In genomic region chr1:230072296-230072695, GRCh38 we compare ENCODE assay signal across 21 cellular contexts. TPM values are rescaled to one million over a fixed set of nuclear protein-coding genes. Genes with fewer than 3 reads are reported as not detected.
DNase-seq lines count a peak whose midpoint lies in the region; ATAC-seq and TF ChIP-seq lines count a peak whose summit lies in the region.
"Had no signal": no experiment of that assay in that cellular context is flagged by ENCODE, and none has a peak within 500 bp of the region (broad histone marks: within the 10 kb centered on the region; RNA-seq: fewer than 3 reads in every experiment).

No MANE protein-coding gene starts in this region.

- H3K9me2 ChIP-seq in PC-3 (replicated peaks; ENCODE audit: low read length) = no peaks in the 10 kb centered on the region

- peak overlapping the region in 9 of 11 experiments; percentile 15 to 99 (median 70); a peak in 15 of 22 replicates for H3K4me2 ChIP-seq in BLaER1 treated with 17β-estradiol and CSF1 and Interleukin-3, amounts not matched to agents 10 nM and 100 nM
- peak overlapping the region; percentile 77 for H3K4me2 ChIP-seq in PC-3 (ENCODE audit: low read length)

- H3K9me3 Mint-ChIP-seq in osteocyte (ENCODE audit: unreplicated experiment) (no peaks in the 10 kb centered on the region), natural killer cell (no peaks in the 10 kb centered on the region)
- H3K9me3 Mint-ChIP-seq: activated T-helper 1 cell treated with anti-CD3 and anti-CD28 coated beads, Interleukin-12 subunit alpha, Interleukin-12 subunit beta, Interleukin-2, Interleukin-4 antibody, amounts not matched to agents 30 ng/mL and 10 ng/mL and 1 ng/mL, durations not matched to agents 14 hours and 24 hours and 36 hours; CD8-positive, alpha-beta T cell; H9; memory B cell; naive thymus-derived CD4-positive, alpha-beta T cell had no signal

- no peak overlapping the region for H3K4me3 Mint-ChIP-seq in osteocyte (ENCODE audit: unreplicated experiment)
- H3K4me3 Mint-ChIP-seq in natural killer cell = no peak overlapping the region
- H3K4me3 Mint-ChIP-seq: activated naive CD8-positive, alpha-beta T cell; activated T-helper 1 cell treated with anti-CD3 and anti-CD28 coated beads, Interleukin-12 subunit alpha, Interleukin-12 subunit beta, Interleukin-2, Interleukin-4 antibody, amounts not matched to agents 30 ng/mL and 10 ng/mL and 1 ng/mL, durations not matched to agents 14 hours and 24 hours and 36 hours; CD8-positive, alpha-beta T cell; H9; memory B cell; naive thymus-derived CD4-positive, alpha-beta T cell had no signal

- H3K4me3 ChIP-seq in BLaER1 treated with 17β-estradiol and CSF1 and Interleukin-3, amounts not matched to agents 10 nM and 100 nM = no peak overlapping the region
- H3K4me3 ChIP-seq in LNCaP clone FGC (ENCODE audit: low read depth, low read length) (no peak overlapping the region), PC-3 (ENCODE audit: low read length) (no peak overlapping the region)
- H3K4me3 ChIP-seq: esophagus muscularis mucosa had no signal

- BruUV-seq in PC-3 (replicated peaks; lab: Mats Ljungman, UMichigan) = no TSS peak

- H3K27me3 ChIP-seq in BLaER1 treated with 17β-estradiol and CSF1 and Interleukin-3, amounts not matched to agents 10 nM and 100 nM = no peaks in the 10 kb centered on the region
- no peaks in the 10 kb centered on the region for H3K27me3 ChIP-seq in PC-3 (ENCODE audit: low read length)
- H3K27me3 ChIP-seq: esophagus muscularis mucosa had no signal

- CTCF ChIA-PET in PC-3 (lab: Charles Lee) = no interaction called here

- DNase-seq in LNCaP clone FGC (ENCODE audit: low read depth) (peak; percentile 86), PC-3 (no peak), osteocyte (ENCODE audit: extremely low spot score, unreplicated experiment) (peak; percentile 25), natural killer cell (no peak), pons (ENCODE audit: low spot score) (no peak), RKO (ENCODE audit: low spot score) (no peak)
- DNase-seq: effector memory CD4-positive, alpha-beta T cell; H9; kidney glomerular epithelial cell; naive thymus-derived CD4-positive, alpha-beta T cell; NCI-H1436 treated with DMSO at 0.1 percent for 48 hours; NCI-H446 treated with DMSO at 0.1 percent for 48 hours; stimulated activated naive CD4-positive, alpha-beta T cell had no signal

- H3K36me3 Mint-ChIP-seq in osteocyte (ENCODE audit: unreplicated experiment) = no peaks in the 10 kb centered on the region
- H3K36me3 Mint-ChIP-seq in natural killer cell = no peaks in the 10 kb centered on the region

- H3K27ac Mint-ChIP-seq in osteocyte (ENCODE audit: unreplicated experiment) = peak overlapping the region; percentile 85
- H3K27ac Mint-ChIP-seq in natural killer cell = no peak overlapping the region
- H3K27ac Mint-ChIP-seq: activated T-helper 1 cell treated with anti-CD3 and anti-CD28 coated beads, Interleukin-12 subunit alpha, Interleukin-12 subunit beta, Interleukin-2, Interleukin-4 antibody, amounts not matched to agents 30 ng/mL and 10 ng/mL and 1 ng/mL, durations not matched to agents 14 hours and 24 hours and 36 hours; CD8-positive, alpha-beta T cell; memory B cell had no signal

- H3K36me3 ChIP-seq in BLaER1 treated with 17β-estradiol and CSF1 and Interleukin-3, amounts not matched to agents 10 nM and 100 nM = peaks cover 0 to 36% (median 12%) of the 10 kb centered on the region in 11 experiments; a peak in 14 of 22 replicates
- peaks cover 15% of the 10 kb centered on the region for H3K36me3 ChIP-seq in PC-3 (ENCODE audit: low read depth, low read length)

- H3K79me2 ChIP-seq in PC-3 (ENCODE audit: low read length) = peaks cover 99% of the 10 kb centered on the region

- H3K4me1 ChIP-seq in BLaER1 treated with 17β-estradiol and CSF1 and Interleukin-3, amounts not matched to agents 10 nM and 100 nM = peaks cover 50 to 89% (median 83%) of the 10 kb centered on the region in 10 experiments
- H3K4me1 ChIP-seq in PC-3 (ENCODE audit: insufficient read depth, low read length) = peaks cover 64% of the 10 kb centered on the region

- intact Hi-C loops in PC-3 (cut with micrococcal nuclease) = no loop called here
- intact Hi-C loops in natural killer cell (cut with micrococcal nuclease) = no loop called here

- H3K27ac ChIP-seq in BLaER1 treated with 17β-estradiol and CSF1 and Interleukin-3, amounts not matched to agents 10 nM and 100 nM = no peak overlapping the region
- peak overlapping the region; percentile 91 for H3K27ac ChIP-seq in PC-3 (ENCODE audit: low read length)
- H3K27ac ChIP-seq: parathyroid adenoma had no signal

- no peaks in the 10 kb centered on the region for H3K9me3 ChIP-seq in BLaER1 treated with 17β-estradiol and CSF1 and Interleukin-3, amounts not matched to agents 10 nM and 100 nM (replicated peaks in 1 of 11)
- H3K9me3 ChIP-seq in PC-3 (ENCODE audit: low read length) = no peaks in the 10 kb centered on the region
- H3K9me3 ChIP-seq: esophagus muscularis mucosa had no signal

- H4K20me1 ChIP-seq in BLaER1 treated with 17β-estradiol and CSF1 and Interleukin-3, amounts not matched to agents 10 nM and 100 nM = peaks cover 73 to 100% (median 96%) of the 10 kb centered on the region in 11 experiments; a peak in 20 of 22 replicates
- peaks cover 62% of the 10 kb centered on the region for H4K20me1 ChIP-seq in PC-3 (ENCODE audit: low read length)

- TF ChIP-seq CTCF in LNCaP clone FGC (IDR thresholded peaks at IDR 0.05; ENCODE audit: control insufficient read depth, extremely low read depth, insufficient read depth) (no peak), PC-3 (conservative IDR thresholded peaks at IDR 0.05; ENCODE audit: low read depth, low read length) (no peak), osteocyte (IDR thresholded peaks at IDR 0.05) (no peak), natural killer cell (IDR thresholded peaks at IDR 0.05) (no peak)

- no peak overlapping the region for H2AFZ ChIP-seq in PC-3 (ENCODE audit: low read length)
- H2AFZ ChIP-seq: parathyroid adenoma had no signal

- H3K27me3 Mint-ChIP-seq in osteocyte (ENCODE audit: unreplicated experiment) (no peaks in the 10 kb centered on the region), natural killer cell (ENCODE audit: low read depth in 2 of 2) (no peaks in the 10 kb centered on the region)
- H3K27me3 Mint-ChIP-seq: activated naive CD8-positive, alpha-beta T cell; memory B cell; naive thymus-derived CD4-positive, alpha-beta T cell had no signal

- H3K9ac ChIP-seq in BLaER1 treated with 17β-estradiol and CSF1 and Interleukin-3, amounts not matched to agents 10 nM and 100 nM = no peak overlapping the region
- no peak overlapping the region for H3K9ac ChIP-seq in PC-3 (ENCODE audit: low read length)
- H3K9ac ChIP-seq: parathyroid adenoma had no signal

- peaks cover 73% of the 10 kb centered on the region for H3K4me1 Mint-ChIP-seq in osteocyte (ENCODE audit: unreplicated experiment)
- peaks cover 50 to 62% of the 10 kb centered on the region in 2 donors for H3K4me1 Mint-ChIP-seq in natural killer cell

- POLR2A ChIA-PET in PC-3 (lab: Charles Lee; ENCODE audit: unreplicated experiment) = no interaction called here

- ATAC-seq in PC-3 (no peak), natural killer cell (no peak), GM21367 (IDR thresholded peaks at IDR 0.05; ENCODE audit: unreplicated experiment) (no peak)
- ATAC-seq: CD8-positive, alpha-beta T cell; naive thymus-derived CD4-positive, alpha-beta T cell had no signal

- H3F3A ChIP-seq in PC-3 (ENCODE audit: low read length, unreplicated experiment) = peaks cover 4% of the 10 kb centered on the region

RNA-seq across cellular contexts. Expression of gene GALNT2, which starts 5.3 kb away (rescaled TPM):
- total RNA-seq in PC-3 (2014; rRNA removed) = 182 and 193 TPM in 2 replicates
- total RNA-seq in osteocyte = 149 TPM in 2 replicates
- 10 to 100 TPM; 31.2 to 53.6 (median 47.3) TPM for total RNA-seq in natural killer cell

Comparison
In these comparisons a context has a peak if more than half of its experiments do, and no peak if none do; other contexts are left out.
1. DNase-seq: peak in LNCaP clone FGC (single experiment) and osteocyte (single experiment); none in PC-3 (single experiment), natural killer cell (single experiment), pons (single experiment) and RKO (single experiment).